In genomic region chr11:125215205-125215565, GRCh38 we compare ENCODE assay signal across 2 cellular contexts.
TF ChIP-seq lines count a peak whose summit lies in the region.

No MANE protein-coding gene starts in this region.

TF ChIP-seq in liver, 16 proteins besides CTCF, POLR2A, EP300 and RAD21:
- TF ChIP-seq REST (IDR thresholded peaks at IDR 0.05) (no peak), RXRA (IDR thresholded peaks at IDR 0.05) (no peak), SP1 (IDR thresholded peaks at IDR 0.05) (peak; percentile 1), YY1 (IDR thresholded peaks at IDR 0.05) (no peak)

TF ChIP-seq in HepG2, 621 proteins besides CTCF, POLR2A, EP300 and RAD21:
- TF ChIP-seq KLF16 (CRISPR knock-in tag; IDR thresholded peaks at IDR 0.05) (no peak), IRX3 (CRISPR knock-in tag; IDR thresholded peaks at IDR 0.05; ENCODE audit: borderline replicate concordance, low read depth) (no peak), MXD1 (CRISPR knock-in tag; IDR thresholded peaks at IDR 0.05) (no peak), STAG1 (CRISPR knock-in tag; IDR thresholded peaks at IDR 0.05) (no peak), NR2C2 (CRISPR knock-in tag; IDR thresholded peaks at IDR 0.05; ENCODE audit: borderline replicate concordance) (no peak), HNRNPH1 (optimal IDR thresholded peaks at IDR 0.05; ENCODE audit: low read depth, low read length) (no peak), ZNF292 (CRISPR knock-in tag; IDR thresholded peaks at IDR 0.05; ENCODE audit: borderline replicate concordance, low read depth) (no peak), ZFAT (CRISPR knock-in tag; conservative IDR thresholded peaks at IDR 0.05) (no peak), MEF2D (CRISPR knock-in tag; IDR thresholded peaks at IDR 0.05) (no peak), CCDC6 (CRISPR knock-in tag; IDR thresholded peaks at IDR 0.05) (no peak), ZGPAT (CRISPR knock-in tag; IDR thresholded peaks at IDR 0.05) (no peak), MLX (CRISPR knock-in tag; IDR thresholded peaks at IDR 0.05) (no peak), ZNF30 (CRISPR knock-in tag; IDR thresholded peaks at IDR 0.05) (no peak), NCOR1 (IDR thresholded peaks at IDR 0.05; ENCODE audit: borderline replicate concordance, low read length) (no peak), ZNF784 (CRISPR knock-in tag; IDR thresholded peaks at IDR 0.05; ENCODE audit: borderline replicate concordance) (no peak), ZNF513 (CRISPR knock-in tag; conservative IDR thresholded peaks at IDR 0.05) (no peak), CBX5 (CRISPR knock-in tag; IDR thresholded peaks at IDR 0.05; ENCODE audit: borderline replicate concordance) (no peak), ATF1 (CRISPR knock-in tag; IDR thresholded peaks at IDR 0.05) (no peak)
